ENCODE assay signal across 9 cellular contexts in the genomic region with DNA sequence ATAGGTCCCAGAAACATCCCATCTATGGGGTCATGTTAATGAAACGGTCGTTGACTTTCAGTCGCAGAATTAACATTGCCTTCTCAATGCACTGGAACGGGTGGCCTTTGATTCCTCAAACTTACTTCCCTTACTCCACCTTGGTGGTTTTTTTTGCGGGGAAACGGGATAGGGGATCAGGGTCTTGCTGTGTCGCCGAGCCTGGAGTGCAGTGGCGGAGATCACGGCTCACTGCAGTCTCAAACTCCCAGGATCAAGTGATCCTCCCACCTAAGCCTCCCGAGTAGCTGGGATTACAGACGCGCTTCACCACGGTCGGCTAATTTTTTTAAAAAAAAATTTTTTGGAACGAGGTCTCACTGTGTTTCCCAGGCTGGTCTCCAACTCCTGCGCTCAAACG. TPM values are rescaled to one million over a fixed set of nuclear protein-coding genes. Genes with fewer than 3 reads are reported as not detected.
A peak's percentile ranks its signal among the peaks of the same experiment; 100 is the strongest.
DNase-seq lines count a peak whose midpoint lies in the region; ATAC-seq, FAIRE-seq and TF ChIP-seq lines count a peak whose summit lies in the region.
"Had no signal": no experiment of that assay in that cellular context is flagged by ENCODE, and none has a peak within 500 bp of the region (broad histone marks: within the 10 kb centered on the region; RNA-seq: fewer than 3 reads in every experiment).

No MANE protein-coding gene starts in this region.

- peaks cover 5% of the 10 kb centered on the region for H3K4me1 ChIP-seq in thymus (ENCODE audit: control insufficient read depth, insufficient read depth, low read length)

- no peaks in the 10 kb centered on the region for H3K27me3 ChIP-seq in thymus (ENCODE audit: control insufficient read depth, insufficient read depth)

- H3K9me3 Mint-ChIP-seq in activated CD8-positive, alpha-beta memory T cell treated with anti-CD3 and anti-CD28 coated beads, Interleukin-2, amount 10 ng/mL, durations not matched to agents 7 days and 5 days (ENCODE audit: low read depth) = no peaks in the 10 kb centered on the region
- peaks cover 0 to 10% of the 10 kb centered on the region in 2 donors for H3K9me3 Mint-ChIP-seq in activated naive CD4-positive, alpha-beta T cell treated with anti-CD3 and anti-CD28 coated beads, Interleukin-2, amount 50 U/mL, for 72 hours

- H3K4me3 Mint-ChIP-seq in activated CD8-positive, alpha-beta memory T cell treated with anti-CD3 and anti-CD28 coated beads, Interleukin-2, amount 10 ng/mL, durations not matched to agents 7 days and 5 days = peak overlapping the region; percentile 92

- ATAC-seq in activated CD8-positive, alpha-beta memory T cell treated with anti-CD3 and anti-CD28 coated beads, Interleukin-2, amount 10 ng/mL, durations not matched to agents 7 days and 5 days = no peak
- ATAC-seq in activated naive CD4-positive, alpha-beta T cell treated with anti-CD3 and anti-CD28 coated beads, Interleukin-2, amount 50 U/mL, for 72 hours = no peak
- peak; percentile 6 for ATAC-seq in left colon

- peak overlapping the region; percentile 98 for H3K27ac Mint-ChIP-seq in activated CD8-positive, alpha-beta memory T cell treated with anti-CD3 and anti-CD28 coated beads, Interleukin-2, amount 10 ng/mL, durations not matched to agents 7 days and 5 days
- H3K27ac Mint-ChIP-seq in activated naive CD4-positive, alpha-beta T cell treated with anti-CD3 and anti-CD28 coated beads, Interleukin-2, amount 50 U/mL, for 72 hours = peak overlapping the region; percentile 95

- H3K4me3 ChIP-seq in thymus (ENCODE audit: low read length) = peak overlapping the region; percentile 76

- intact Hi-C loops in left colon (cut with DNase I, micrococcal nuclease) = no loop called here

- CTCF ChIA-PET in activated CD8-positive, alpha-beta memory T cell treated with anti-CD3 and anti-CD28 coated beads, Interleukin-2, amount 10 ng/mL, durations not matched to agents 7 days and 5 days (lab: Charles Lee) = interaction anchor here (1.2 to 7.1 kb wide), 11 partner anchors 11 to 198 kb away, joined by 3 to 93 read pairs (median 6); a partner anchor contains a TSS

- no peak for FAIRE-seq in HTR-8/SVneo (lab: Jason Lieb, UNC)
- FAIRE-seq: colon had no signal

- H3K27ac ChIP-seq in thymus (ENCODE audit: low read depth) = no peak overlapping the region

- peaks cover 7% of the 10 kb centered on the region for H3K36me3 ChIP-seq in thymus (ENCODE audit: control insufficient read depth, insufficient read depth)

- H3K9me3 ChIP-seq in thymus (ENCODE audit: control insufficient read depth) = no peaks in the 10 kb centered on the region

- peaks cover 66% of the 10 kb centered on the region for H3K4me1 Mint-ChIP-seq in activated CD8-positive, alpha-beta memory T cell treated with anti-CD3 and anti-CD28 coated beads, Interleukin-2, amount 10 ng/mL, durations not matched to agents 7 days and 5 days

- no peak for TF ChIP-seq POLR2A in erythroblast (IDR thresholded peaks at IDR 0.05; ENCODE audit: low read length)

- DNase-seq in activated CD8-positive, alpha-beta memory T cell treated with anti-CD3 and anti-CD28 coated beads, Interleukin-2, amount 10 ng/mL, durations not matched to agents 7 days and 5 days = no peak
- no peak for DNase-seq in activated CD8-positive, alpha-beta memory T cell treated with anti-CD3 and anti-CD28 coated beads, Interleukin-2, amount 50 U/mL, for 4 hours
- no peak for DNase-seq in activated naive CD4-positive, alpha-beta T cell treated with anti-CD3 and anti-CD28 coated beads, Interleukin-2, amount 50 U/mL, for 72 hours (ENCODE audit: low spot score in 2 of 2)
- DNase-seq in left colon (no peak), HTR-8/SVneo (ENCODE audit: insufficient read length, low spot score) (no peak), erythroblast (lab: John Stamatoyannopoulos, UW) (no peak), H4 (ENCODE audit: low spot score) (no peak)

- peaks cover 30% of the 10 kb centered on the region for H3K36me3 Mint-ChIP-seq in activated CD8-positive, alpha-beta memory T cell treated with anti-CD3 and anti-CD28 coated beads, Interleukin-2, amount 10 ng/mL, durations not matched to agents 7 days and 5 days
- H3K36me3 Mint-ChIP-seq in activated naive CD4-positive, alpha-beta T cell treated with anti-CD3 and anti-CD28 coated beads, Interleukin-2, amount 50 U/mL, for 72 hours = peaks cover 24 to 36% of the 10 kb centered on the region in 2 donors

- WGBS in thymus = 4% methylated on average over 18 of the region's 18 CpGs

- H3K27me3 Mint-ChIP-seq in activated CD8-positive, alpha-beta memory T cell treated with anti-CD3 and anti-CD28 coated beads, Interleukin-2, amount 10 ng/mL, durations not matched to agents 7 days and 5 days = no peaks in the 10 kb centered on the region

RNA-seq across cellular contexts. Expression of a gene that starts 0.8 kb away (rescaled TPM):
- total RNA-seq in activated CD8-positive, alpha-beta memory T cell treated with anti-CD3 and anti-CD28 coated beads, Interleukin-2, amount 10 ng/mL, durations not matched to agents 7 days and 5 days = 10 to 100 TPM; 62.8 to 63.8 TPM
- 10 to 100 TPM; 30.6 to 34.2 TPM for total RNA-seq in activated naive CD4-positive, alpha-beta T cell treated with anti-CD3 and anti-CD28 coated beads, Interleukin-2, amount 50 U/mL, for 72 hours
- 10 to 100 TPM; 34.5 to 36.2 TPM for total RNA-seq in left colon
- polyA plus RNA-seq in thymus = 27.6 TPM
- total RNA-seq in H4 (2014; rRNA removed; shearing (Covaris generic)) = 26.6 and 30.6 TPM in 2 replicates

RNA-seq across cellular contexts. Expression of a gene that starts 55.4 kb away (rescaled TPM):
- total RNA-seq in activated CD8-positive, alpha-beta memory T cell treated with anti-CD3 and anti-CD28 coated beads, Interleukin-2, amount 10 ng/mL, durations not matched to agents 7 days and 5 days = under 1 TPM; 0.09 to 0.23 TPM
- under 1 TPM in 1 of 2 donors, not detected in 1; 0.05 TPM for total RNA-seq in activated naive CD4-positive, alpha-beta T cell treated with anti-CD3 and anti-CD28 coated beads, Interleukin-2, amount 50 U/mL, for 72 hours
- total RNA-seq in left colon = not detected
- 0.32 TPM for polyA plus RNA-seq in thymus
- not detected in 2 replicates for total RNA-seq in H4 (2014; rRNA removed; shearing (Covaris generic))
